ENCODE assay signal across 8 cellular contexts in genomic region chr1:151534662-151535278, GRCh38. TPM values are rescaled to one million over a fixed set of nuclear protein-coding genes. Genes with fewer than 3 reads are reported as not detected.
DNase-seq lines count a peak whose midpoint lies in the region; ATAC-seq lines count a peak whose summit lies in the region.

No MANE protein-coding gene starts in this region.

- DNase-seq in H7: peak; percentile 86
- peak; percentile 9 for DNase-seq in NCI-H82 treated with DMSO at 0.1 percent for 48 hours (lab: John Stamatoyannopoulos, UW; ENCODE audit: unreplicated experiment)
- DNase-seq in activated CD8-positive, alpha-beta T cell treated with anti-CD3 and anti-CD28 coated beads, Interleukin-2, amount 10 ng/mL, durations not matched to agents 7 days and 5 days: peak; percentile 85
- peak; percentile 74 to 77 (median 76) for DNase-seq in effector memory CD8-positive, alpha-beta T cell
- DNase-seq in midbrain (lab: John Stamatoyannopoulos, UW): peak; percentile 81
- peak; percentile 67 for DNase-seq in stimulated activated CD8-positive, alpha-beta memory T cell treated with anti-CD3 and anti-CD28 coated beads, Interleukin-7, amount 100 ng/mL, for 24 hours (ENCODE audit: low read depth)

- POLR2A ChIA-PET in activated CD8-positive, alpha-beta T cell treated with anti-CD3 and anti-CD28 coated beads, Interleukin-2, amount 10 ng/mL, durations not matched to agents 7 days and 5 days (lab: Charles Lee): no interaction called here

- peaks cover 18% of the 10 kb centered on the region for H3K36me3 ChIP-seq in BLaER1
- H3K36me3 ChIP-seq in H7 (replicated peaks; ENCODE audit: control insufficient read depth, insufficient read depth, low read length): peaks cover 23% of the 10 kb centered on the region

- H3K4me2 ChIP-seq in BLaER1: peak overlapping the region; percentile 75

- peaks cover 5% of the 10 kb centered on the region for H3K4me1 Mint-ChIP-seq in activated CD8-positive, alpha-beta T cell treated with anti-CD3 and anti-CD28 coated beads, Interleukin-2, amount 10 ng/mL, durations not matched to agents 7 days and 5 days (ENCODE audit: low read depth)
- peaks cover 0 to 3% of the 10 kb centered on the region in 2 donors for H3K4me1 Mint-ChIP-seq in effector memory CD8-positive, alpha-beta T cell (ENCODE audit: low read depth in 2 of 2)

- H3K9me3 ChIP-seq in BLaER1: no peaks in the 10 kb centered on the region

- no peaks in the 10 kb centered on the region for H3K36me3 Mint-ChIP-seq in activated CD8-positive, alpha-beta T cell treated with anti-CD3 and anti-CD28 coated beads, Interleukin-2, amount 10 ng/mL, durations not matched to agents 7 days and 5 days (ENCODE audit: low read depth)
- no peaks in the 10 kb centered on the region for H3K36me3 Mint-ChIP-seq in effector memory CD8-positive, alpha-beta T cell (ENCODE audit: insufficient read depth)

- H3K4me3 ChIP-seq in BLaER1 (no peak overlapping the region), H7 (ENCODE audit: insufficient read depth, low read depth, low read length) (no peak overlapping the region)

- H3K27ac Mint-ChIP-seq in activated CD8-positive, alpha-beta T cell treated with anti-CD3 and anti-CD28 coated beads, Interleukin-2, amount 10 ng/mL, durations not matched to agents 7 days and 5 days: no peak overlapping the region
- H3K27ac Mint-ChIP-seq in effector memory CD8-positive, alpha-beta T cell: no peak overlapping the region

- H3K9ac ChIP-seq in BLaER1: no peak overlapping the region

- no peaks in the 10 kb centered on the region for H3K27me3 Mint-ChIP-seq in activated CD8-positive, alpha-beta T cell treated with anti-CD3 and anti-CD28 coated beads, Interleukin-2, amount 10 ng/mL, durations not matched to agents 7 days and 5 days (ENCODE audit: low read depth)
- H3K27me3 Mint-ChIP-seq in effector memory CD8-positive, alpha-beta T cell: peaks cover 0 to 10% of the 10 kb centered on the region in 2 donors

- H4K20me1 ChIP-seq in BLaER1: no peaks in the 10 kb centered on the region

- CTCF ChIA-PET in activated CD8-positive, alpha-beta T cell treated with anti-CD3 and anti-CD28 coated beads, Interleukin-2, amount 10 ng/mL, durations not matched to agents 7 days and 5 days (lab: Charles Lee): interaction anchor here (0.6 to 1.6 kb wide), 10 partner anchors 13 to 249 kb away, joined by 3 to 6 read pairs (median 4); partner anchors contain the start of gene CGN

- peak; percentile 87 for ATAC-seq in activated CD8-positive, alpha-beta T cell treated with anti-CD3 and anti-CD28 coated beads, Interleukin-2, amount 10 ng/mL, durations not matched to agents 7 days and 5 days
- ATAC-seq in effector memory CD8-positive, alpha-beta T cell (replicated peaks): peak; percentile 91
- no peak for ATAC-seq in HG02840 (IDR thresholded peaks at IDR 0.05; ENCODE audit: low FRiP score, unreplicated experiment)

- H3K27ac ChIP-seq in BLaER1: no peak overlapping the region

- H3K4me3 Mint-ChIP-seq in activated CD8-positive, alpha-beta T cell treated with anti-CD3 and anti-CD28 coated beads, Interleukin-2, amount 10 ng/mL, durations not matched to agents 7 days and 5 days: no peak overlapping the region
- H3K4me3 Mint-ChIP-seq in effector memory CD8-positive, alpha-beta T cell: no peak overlapping the region

- no peaks in the 10 kb centered on the region for H3K9me3 Mint-ChIP-seq in activated CD8-positive, alpha-beta T cell treated with anti-CD3 and anti-CD28 coated beads, Interleukin-2, amount 10 ng/mL, durations not matched to agents 7 days and 5 days (ENCODE audit: insufficient read depth)
- no peaks in the 10 kb centered on the region for H3K9me3 Mint-ChIP-seq in effector memory CD8-positive, alpha-beta T cell

- H3K27me3 ChIP-seq in BLaER1 (peaks cover 2% of the 10 kb centered on the region), H7 (ENCODE audit: control insufficient read depth, insufficient read depth, low read length) (no peaks in the 10 kb centered on the region)

- H3K4me1 ChIP-seq in BLaER1: peaks cover 25% of the 10 kb centered on the region

RNA-seq across cellular contexts. Expression of gene TUFT1, which starts 5.3 kb away (rescaled TPM):
- total RNA-seq in H7 (2014; rRNA removed; shearing (Covaris generic)): 11.3 and 11.9 TPM in 2 replicates
- total RNA-seq in activated CD8-positive, alpha-beta T cell treated with anti-CD3 and anti-CD28 coated beads, Interleukin-2, amount 10 ng/mL, durations not matched to agents 7 days and 5 days: under 1 TPM; 0.42 TPM

RNA-seq across cellular contexts. Expression of gene CGN, which starts 23.6 kb away (rescaled TPM):
- 18.5 and 20.3 TPM in 2 replicates for total RNA-seq in H7 (2014; rRNA removed; shearing (Covaris generic))
- under 1 TPM; 0.34 to 0.82 TPM for total RNA-seq in activated CD8-positive, alpha-beta T cell treated with anti-CD3 and anti-CD28 coated beads, Interleukin-2, amount 10 ng/mL, durations not matched to agents 7 days and 5 days

Comparison
In these comparisons a context has a peak if more than half of its experiments do, and no peak if none do; other contexts are left out.
1. DNase-seq: peak in every context shown above with its lines; median percentile 86 in H7; 85 in activated CD8-positive, alpha-beta T cell treated with anti-CD3 and anti-CD28 coated beads, Interleukin-2, amount 10 ng/mL, durations not matched to agents 7 days and 5 days; 81 in midbrain; 76 in effector memory CD8-positive, alpha-beta T cell; 67 in stimulated activated CD8-positive, alpha-beta memory T cell treated with anti-CD3 and anti-CD28 coated beads, Interleukin-7, amount 100 ng/mL, for 24 hours; 9 in NCI-H82 treated with DMSO at 0.1 percent for 48 hours.
2. RNA of gene CGN, which starts 23.6 kb away (total RNA-seq): 18.5 to 20.3 TPM in H7; 0.34 to 0.82 TPM in activated CD8-positive, alpha-beta T cell treated with anti-CD3 and anti-CD28 coated beads, Interleukin-2, amount 10 ng/mL, durations not matched to agents 7 days and 5 days; every median in the first group is over 10 times any median in the second.